ENCODE assay signal across 9 cellular contexts in genomic region chr17:79852748-79853147, GRCh38. TPM values are rescaled to one million over a fixed set of nuclear protein-coding genes. Genes with fewer than 3 reads are reported as not detected.
A peak's percentile ranks its signal among the peaks of the same experiment; 100 is the strongest.
DNase-seq lines count a peak whose midpoint lies in the region; ATAC-seq, FAIRE-seq and TF ChIP-seq lines count a peak whose summit lies in the region.
"Had no signal": no experiment of that assay in that cellular context is flagged by ENCODE, and none has a peak within 500 bp of the region (broad histone marks: within the 10 kb centered on the region; RNA-seq: fewer than 3 reads in every experiment).

No MANE protein-coding gene starts in this region.

- H3K9me3 Mint-ChIP-seq in CD14-positive monocyte = peaks cover 0 to 2% (median 0%) of the 10 kb centered on the region in 7 donors
- peaks cover 2% of the 10 kb centered on the region for H3K9me3 Mint-ChIP-seq in astrocyte (ENCODE audit: unreplicated experiment)

- ATAC-seq in HG02642 (IDR thresholded peaks at IDR 0.05; ENCODE audit: poor library complexity, unreplicated experiment) (no peak), gastroesophageal sphincter (no peak)

- intact Hi-C loops in CD14-positive monocyte (cut with micrococcal nuclease) = no loop called here

- no peaks in the 10 kb centered on the region for H3K9me2 ChIP-seq in Karpas-422 (replicated peaks; ENCODE audit: insufficient read depth, low read length)

- TF ChIP-seq POLR2A in gastroesophageal sphincter (IDR thresholded peaks at IDR 0.05) = no peak

- H3K4me3 Mint-ChIP-seq in CD14-positive monocyte (peak overlapping the region; percentile 83 to 91), astrocyte (ENCODE audit: unreplicated experiment) (no peak overlapping the region)

- H3K36me3 Mint-ChIP-seq in CD14-positive monocyte (no peaks in the 10 kb centered on the region), astrocyte (ENCODE audit: low read depth, unreplicated experiment) (peaks cover 2% of the 10 kb centered on the region)

- H3K27ac Mint-ChIP-seq in CD14-positive monocyte (peak overlapping the region; percentile 43 to 93 (median 72)), astrocyte (ENCODE audit: unreplicated experiment) (no peak overlapping the region)

- H3K79me2 ChIP-seq in Karpas-422 (ENCODE audit: low read length) (no peaks in the 10 kb centered on the region), astrocyte (ENCODE audit: insufficient read depth, low read length) (no peaks in the 10 kb centered on the region)

- peaks cover 7% of the 10 kb centered on the region for H3K4me1 Mint-ChIP-seq in CD14-positive monocyte
- peaks cover 9% of the 10 kb centered on the region for H3K4me1 Mint-ChIP-seq in astrocyte (ENCODE audit: low read depth, unreplicated experiment)

- H3K4me3 ChIP-seq in Karpas-422 (ENCODE audit: low read length) (peak overlapping the region; percentile 58), astrocyte (ENCODE audit: insufficient read depth, low read depth, low read length) (peak overlapping the region; percentile 35), gastroesophageal sphincter (peak overlapping the region in 1 of 2 donors; percentile 10)

- H3K4me1 ChIP-seq in Karpas-422 (ENCODE audit: low read length) = peaks cover 3% of the 10 kb centered on the region; the same call in 1 of the 2 replicates
- H3K4me1 ChIP-seq in astrocyte (ENCODE audit: insufficient read depth, low read length) = peaks cover 16% of the 10 kb centered on the region
- H3K4me1 ChIP-seq in gastroesophageal sphincter = peaks cover 0 to 8% (median 0%) of the 10 kb centered on the region in 3 donors

- peaks cover 20 to 24% (median 23%) of the 10 kb centered on the region in 3 donors for H3K27me3 Mint-ChIP-seq in CD14-positive monocyte (ENCODE audit: low read depth in 3 of 3)
- peaks cover 43% of the 10 kb centered on the region for H3K27me3 Mint-ChIP-seq in astrocyte (ENCODE audit: low read depth, unreplicated experiment)

- H3K27ac ChIP-seq in Karpas-422 (ENCODE audit: low read length) = no peak overlapping the region
- peak overlapping the region; percentile 4 for H3K27ac ChIP-seq in astrocyte (ENCODE audit: low read depth, low read length)
- H3K27ac ChIP-seq in gastroesophageal sphincter = no peak overlapping the region

- WGBS in gastroesophageal sphincter (ENCODE audit: low coverage in 1 of 2), 2 donors = 8 to 10% methylated on average over 3 to 4 of the region's 5 CpGs

- peak overlapping the region; percentile 61 for H3K4me2 ChIP-seq in Karpas-422 (ENCODE audit: low read depth, low read length, poor library complexity, severe bottlenecking)
- peak overlapping the region; percentile 69 for H3K4me2 ChIP-seq in astrocyte (ENCODE audit: low read length)

- H3K36me3 ChIP-seq in Karpas-422 (ENCODE audit: insufficient read depth, low read length) (no peaks in the 10 kb centered on the region), astrocyte (ENCODE audit: insufficient read depth, low read length) (no peaks in the 10 kb centered on the region), gastroesophageal sphincter (no peaks in the 10 kb centered on the region)

- H4K20me1 ChIP-seq in Karpas-422 (ENCODE audit: insufficient read depth, low read depth, low read length) = no peaks in the 10 kb centered on the region
- H4K20me1 ChIP-seq in astrocyte (ENCODE audit: insufficient read depth, low read length) = no peaks in the 10 kb centered on the region

- TF ChIP-seq CTCF in CD14-positive monocyte (IDR thresholded peaks at IDR 0.05) (no peak), astrocyte (IDR thresholded peaks at IDR 0.05; ENCODE audit: insufficient read depth, low read depth, low read length) (no peak), gastroesophageal sphincter (IDR thresholded peaks at IDR 0.05) (no peak)

- FAIRE-seq in astrocyte (lab: Jason Lieb, UNC) = no peak
- FAIRE-seq: GM12891 had no signal

- TF ChIP-seq EP300 in gastroesophageal sphincter (IDR thresholded peaks at IDR 0.05) = no peak

- H3K9me3 ChIP-seq in Karpas-422 (ENCODE audit: low read length) (no peaks in the 10 kb centered on the region), astrocyte (ENCODE audit: insufficient read depth, low read depth, low read length) (no peaks in the 10 kb centered on the region), gastroesophageal sphincter (no peaks in the 10 kb centered on the region)

- no peak for DNase-seq in CD14-positive monocyte (ENCODE audit: low spot score)
- no peak for DNase-seq in Karpas-422
- DNase-seq in astrocyte (ENCODE audit: low read depth) = peak; percentile 76
- peak; percentile 71 to 75 for DNase-seq in lung microvascular endothelial cell (ENCODE audit: low read depth in 2 of 2)
- no peak for DNase-seq in NCI-H446 treated with DMSO at 0.1 percent for 48 hours (lab: John Stamatoyannopoulos, UW)
- no peak for DNase-seq in effector CD8-positive, alpha-beta T cell (lab: John Stamatoyannopoulos, UW)

- H3K27me3 ChIP-seq in Karpas-422 (ENCODE audit: low read length) (no peaks in the 10 kb centered on the region), astrocyte (ENCODE audit: insufficient read depth, low read length) (no peaks in the 10 kb centered on the region), gastroesophageal sphincter (peaks cover 45% of the 10 kb centered on the region)

- H3K9ac ChIP-seq in Karpas-422 (ENCODE audit: low read length) (0 out of 2 replicates have a peak overlapping the region, but pooled peaks have one; percentile 39), astrocyte (ENCODE audit: low read length) (peak overlapping the region; percentile 38)

- H2AFZ ChIP-seq in Karpas-422 (ENCODE audit: low read length) (peak overlapping the region; percentile 88; the same call in 1 of the 2 replicates), astrocyte (ENCODE audit: low read depth, low read length) (peak overlapping the region; percentile 57)

RNA-seq across cellular contexts. Expression of gene CBX4, which starts 13.5 kb away (rescaled TPM):
- 1 to 10 TPM; 1.4 to 3.6 TPM for polyA plus RNA-seq in CD14-positive monocyte
- total RNA-seq in Karpas-422 (2014; rRNA removed; shearing (Covaris generic); ENCODE audit: low replicate concordance) = 33.3 and 86.5 TPM in 2 replicates
- total RNA-seq in astrocyte (12.6 and 16.9 TPM in 2 replicates), lung microvascular endothelial cell (7.2 and 8.3 TPM in 2 replicates), gastroesophageal sphincter (10 to 100 TPM in 2 of 4 donors, 1 to 10 TPM in 2; 6.7 to 11.5 (median 10.0) TPM)

RNA-seq across cellular contexts. Expression of gene CBX8, which starts 55.9 kb away (rescaled TPM):
- 1 to 10 TPM; 2.5 TPM for polyA plus RNA-seq in CD14-positive monocyte
- 8.0 and 26.4 TPM in 2 replicates for total RNA-seq in Karpas-422 (2014; rRNA removed; shearing (Covaris generic); ENCODE audit: low replicate concordance)
- total RNA-seq in astrocyte (2.5 and 3.4 TPM in 2 replicates), lung microvascular endothelial cell (1.3 and 2.0 TPM in 2 replicates), gastroesophageal sphincter (10 to 100 TPM in 1 of 4 donors, 1 to 10 TPM in 2, under 1 TPM in 1; 0.40 to 10.6 (median 3.9) TPM)

Comparison
In these comparisons a context has a peak if more than half of its experiments do, and no peak if none do; other contexts are left out.
1. DNase-seq: peak in astrocyte (single experiment) and lung microvascular endothelial cell (2 of 2); none in CD14-positive monocyte (single experiment), Karpas-422 (single experiment), NCI-H446 treated with DMSO at 0.1 percent for 48 hours (single experiment) and effector CD8-positive, alpha-beta T cell (single experiment).